In genomic region chr20:63481503-63481902, GRCh38 we compare ENCODE assay signal across 37 cellular contexts. TPM values are rescaled to one million over a fixed set of nuclear protein-coding genes. Genes with fewer than 3 reads are reported as not detected.
"Had no signal": no experiment of that assay in that cellular context is flagged by ENCODE, and none has a peak within 500 bp of the region (broad histone marks: within the 10 kb centered on the region; RNA-seq: fewer than 3 reads in every experiment).

No MANE protein-coding gene starts in this region.

- H3K36me3 Mint-ChIP-seq: activated naive CD4-positive, alpha-beta T cell treated with anti-CD3 and anti-CD28 coated beads, Interleukin-2, amount 50 U/mL, for 24 hours; natural killer cell treated with Interleukin-12 subunit alpha and Interleukin-12 subunit beta and Interleukin-15 and Interleukin-18, amount 100 ng/mL, for 72 hours had no signal

- H3K36me3 ChIP-seq: cardiac muscle cell, colonic mucosa, gastroesophageal sphincter, neutrophil, thoracic aorta had no signal

- H3K4me1 Mint-ChIP-seq: activated B cell treated with CpG ODN at 0.5 μM for 24 hours; activated naive CD4-positive, alpha-beta T cell treated with anti-CD3 and anti-CD28 coated beads, Interleukin-2, amount 50 U/mL, for 24 hours had no signal

- H3K4me3 Mint-ChIP-seq: activated B cell treated with CpG ODN at 0.5 μM for 24 hours; activated CD8-positive, alpha-beta T cell treated with anti-CD3 and anti-CD28 coated beads for 36 hours; activated naive CD4-positive, alpha-beta T cell treated with anti-CD3 and anti-CD28 coated beads, Interleukin-2, amount 50 U/mL, for 24 hours; activated naive CD8-positive, alpha-beta T cell treated with anti-CD3 and anti-CD28 coated beads, Interleukin-2, amount 50 U/mL, for 24 hours; activated T-cell treated with anti-CD3 and anti-CD28 coated beads, Interleukin-2, amount 50 U/mL, for 4 hours; natural killer cell treated with Interleukin-12 subunit alpha and Interleukin-12 subunit beta and Interleukin-15 and Interleukin-18, amount 100 ng/mL, for 72 hours; stimulated activated naive CD8-positive, alpha-beta T cell treated with anti-CD3 and anti-CD28 coated beads, Interleukin-15, Interleukin-2, amounts not matched to agents 100 ng/mL and 50 ng/mL, for 24 hours; T-helper 1 cell treated with Interleukin-12 subunit alpha and Interleukin-12 subunit beta and Interleukin-4 antibody, amounts not matched to agents 30 μg/mL and 1 μg/mL, for 36 hours had no signal

- H3K27ac ChIP-seq: cardiac muscle cell, colonic mucosa, dorsolateral prefrontal cortex, gastroesophageal sphincter, neutrophil, skin epidermis, thoracic aorta had no signal

- H3K4me3 ChIP-seq: cardiac muscle cell, colonic mucosa, dorsolateral prefrontal cortex, gastroesophageal sphincter, mucosa of descending colon, skin epidermis, thoracic aorta had no signal

- H3K9me3 ChIP-seq: colonic mucosa, mucosa of descending colon, neutrophil, thoracic aorta had no signal

- H3K9me3 Mint-ChIP-seq: activated B cell treated with CpG ODN at 0.5 μM for 24 hours; activated CD8-positive, alpha-beta T cell treated with anti-CD3 and anti-CD28 coated beads for 36 hours; activated naive CD4-positive, alpha-beta T cell treated with anti-CD3 and anti-CD28 coated beads, Interleukin-2, amount 50 U/mL, for 24 hours; activated naive CD8-positive, alpha-beta T cell treated with anti-CD3 and anti-CD28 coated beads, Interleukin-2, amount 50 U/mL, for 24 hours; activated T-cell treated with anti-CD3 and anti-CD28 coated beads, Interleukin-2, amount 50 U/mL, for 4 hours; activated T-helper 2 cell treated with anti-CD3 and anti-CD28 coated beads, Interferon-gamma antibody, Interleukin-2, Interleukin-4, amounts not matched to agents 10 μg/mL and 5 μg/mL and 100 μg/mL, durations not matched to agents 14 hours and 24 hours and 36 hours; natural killer cell treated with Interleukin-12 subunit alpha and Interleukin-12 subunit beta and Interleukin-15 and Interleukin-18, amount 100 ng/mL, for 72 hours; stimulated activated naive CD8-positive, alpha-beta T cell treated with anti-CD3 and anti-CD28 coated beads, Interleukin-15, Interleukin-2, amounts not matched to agents 100 ng/mL and 50 ng/mL, for 24 hours; T-helper 1 cell treated with Interleukin-12 subunit alpha and Interleukin-12 subunit beta and Interleukin-4 antibody, amounts not matched to agents 30 μg/mL and 1 μg/mL, for 36 hours had no signal

- H3K27ac Mint-ChIP-seq: activated B cell treated with CpG ODN at 0.5 μM for 24 hours; activated CD8-positive, alpha-beta T cell treated with anti-CD3 and anti-CD28 coated beads for 36 hours; activated naive CD4-positive, alpha-beta T cell treated with anti-CD3 and anti-CD28 coated beads, Interleukin-2, amount 50 U/mL, for 24 hours; activated naive CD8-positive, alpha-beta T cell treated with anti-CD3 and anti-CD28 coated beads, Interleukin-2, amount 50 U/mL, for 24 hours; activated T-helper 2 cell treated with anti-CD3 and anti-CD28 coated beads, Interferon-gamma antibody, Interleukin-2, Interleukin-4, amounts not matched to agents 10 μg/mL and 5 μg/mL and 100 μg/mL, durations not matched to agents 14 hours and 24 hours and 36 hours; natural killer cell treated with Interleukin-12 subunit alpha and Interleukin-12 subunit beta and Interleukin-15 and Interleukin-18, amount 100 ng/mL, for 72 hours; stimulated activated naive CD8-positive, alpha-beta T cell treated with anti-CD3 and anti-CD28 coated beads, Interleukin-15, Interleukin-2, amounts not matched to agents 100 ng/mL and 50 ng/mL, for 24 hours; T-helper 1 cell treated with Interleukin-12 subunit alpha and Interleukin-12 subunit beta and Interleukin-4 antibody, amounts not matched to agents 30 μg/mL and 1 μg/mL, for 36 hours had no signal

- H3K4me1 ChIP-seq: colonic mucosa, gastroesophageal sphincter had no signal

- FAIRE-seq: keratinocyte had no signal

- ATAC-seq: activated CD8-positive, alpha-beta T cell treated with anti-CD3 and anti-CD28 coated beads for 36 hours; activated naive CD8-positive, alpha-beta T cell treated with anti-CD3 and anti-CD28 coated beads, Interleukin-2, amount 50 U/mL, for 24 hours; activated T-cell treated with anti-CD3 and anti-CD28 coated beads, Interleukin-2, amount 50 U/mL, for 4 hours; gastroesophageal sphincter; left cardiac atrium; left ventricle myocardium superior; mucosa of descending colon; natural killer cell treated with Interleukin-12 subunit alpha and Interleukin-12 subunit beta and Interleukin-15 and Interleukin-18, amount 100 ng/mL, for 72 hours; sciatic nerve had no signal

- DNase-seq: activated B cell treated with CpG ODN at 0.5 μM for 24 hours; activated CD4-positive, alpha-beta T cell treated with anti-CD3 and anti-CD28 coated beads, Interleukin-2, amount 50 U/mL, for 1 hour; activated CD8-positive, alpha-beta T cell treated with anti-CD3 and anti-CD28 coated beads for 36 hours; activated naive CD8-positive, alpha-beta T cell treated with anti-CD3 and anti-CD28 coated beads, Interleukin-2, amount 50 U/mL, for 24 hours; activated T-cell treated with anti-CD3 and anti-CD28 coated beads, Interleukin-2, amount 50 U/mL, for 4 hours; cerebellar nuclear complex; colonic mucosa; dorsolateral prefrontal cortex; effector memory CD4-positive, alpha-beta T cell; erythroblast; hippocampal formation; left cardiac atrium; left ventricle myocardium superior; mucosa of descending colon; stimulated activated CD4-positive, alpha-beta T cell treated with anti-CD3 and anti-CD28 coated beads, Interleukin-12 subunit alpha, Interleukin-12 subunit beta, amount 100 ng/mL, for 4 hours; stimulated activated CD4-positive, alpha-beta T cell treated with anti-CD3 and anti-CD28 coated beads, Interleukin-4, amount 100 ng/mL, for 1 hour; trophoblast cell had no signal

RNA-seq across cellular contexts. Expression of gene KCNQ2, which starts 9.0 kb away (rescaled TPM):
- total RNA-seq: activated B cell treated with CpG ODN at 0.5 μM for 24 hours; activated CD8-positive, alpha-beta T cell treated with anti-CD3 and anti-CD28 coated beads for 36 hours; activated T-cell treated with anti-CD3 and anti-CD28 coated beads, Interleukin-2, amount 50 U/mL, for 4 hours; activated T-helper 2 cell treated with anti-CD3 and anti-CD28 coated beads, Interferon-gamma antibody, Interleukin-2, Interleukin-4, amounts not matched to agents 10 μg/mL and 5 μg/mL and 100 μg/mL, durations not matched to agents 14 hours and 24 hours and 36 hours; fibroblast of lung; fibroblast of villous mesenchyme; lung microvascular endothelial cell; mesenteric fat pad; myocyte; natural killer cell treated with Interleukin-12 subunit alpha and Interleukin-12 subunit beta and Interleukin-15 and Interleukin-18, amount 100 ng/mL, for 72 hours; osteocyte; posterior vena cava; sciatic nerve; subcutaneous adipose tissue; thoracic aorta had no signal
- polyA plus RNA-seq: fibroblast of lung, keratinocyte had no signal

RNA-seq across cellular contexts. Expression of gene EEF1A2, which starts 17.4 kb away (rescaled TPM):
- total RNA-seq: subcutaneous adipose tissue had no signal

RNA-seq across cellular contexts. Expression of gene PTK6, which starts 55.7 kb away (rescaled TPM):
- total RNA-seq: cardiac muscle cell, left ventricle myocardium superior, lung microvascular endothelial cell had no signal
- polyA plus RNA-seq: fibroblast of lung had no signal
